ENCODE assay signal across 16 cellular contexts in genomic region chr22:46328066-46328465, GRCh38. TPM values are rescaled to one million over a fixed set of nuclear protein-coding genes. Genes with fewer than 3 reads are reported as not detected.
DNase-seq lines count a peak whose midpoint lies in the region; ATAC-seq and TF ChIP-seq lines count a peak whose summit lies in the region.
"Had no signal": no experiment of that assay in that cellular context is flagged by ENCODE, and none has a peak within 500 bp of the region (broad histone marks: within the 10 kb centered on the region; RNA-seq: fewer than 3 reads in every experiment).

No MANE protein-coding gene starts in this region.

- H3K4me1 Mint-ChIP-seq in chondrocyte (ENCODE audit: low read depth): no peaks in the 10 kb centered on the region
- no peaks in the 10 kb centered on the region for H3K4me1 Mint-ChIP-seq in nephron progenitor cell
- H3K4me1 Mint-ChIP-seq in CD14-positive monocyte: no peaks in the 10 kb centered on the region
- H3K4me1 Mint-ChIP-seq in naive thymus-derived CD8-positive, alpha-beta T cell: no peaks in the 10 kb centered on the region
- no peaks in the 10 kb centered on the region for H3K4me1 Mint-ChIP-seq in activated T-cell treated with anti-CD3 and anti-CD28 coated beads, Interleukin-2, amount 50 U/mL, for 24 hours (ENCODE audit: low read depth)
- H3K4me1 Mint-ChIP-seq: CD4-positive, CD25-positive, alpha-beta regulatory T cell had no signal

- no peak overlapping the region for H4K91ac ChIP-seq in IMR-90 (ENCODE audit: insufficient read depth, low read depth, low read length)

- in situ Hi-C loops in IMR-90 (cut with MboI; ENCODE audit: low sequenced_read_pairs): no loop called here

- H3K4me1 ChIP-seq in IMR-90 (ENCODE audit: control insufficient read depth, insufficient read depth, low read length): no peaks in the 10 kb centered on the region

- no peak overlapping the region for H3K56ac ChIP-seq in IMR-90 (ENCODE audit: extremely low read depth, insufficient read depth, low read length)

- H3K9me3 ChIP-seq in IMR-90 (ENCODE audit: control insufficient read depth, insufficient read depth, low read length): no peaks in the 10 kb centered on the region
- H3K9me3 ChIP-seq: Caco-2 had no signal

- peaks cover 27% of the 10 kb centered on the region for H3K36me3 ChIP-seq in IMR-90 (ENCODE audit: control insufficient read depth, insufficient read depth, low read length)

- H2AK9ac ChIP-seq in IMR-90 (replicated peaks; ENCODE audit: low read depth, low read length, poor library complexity): peak overlapping the region; percentile 55

- TF ChIP-seq CTCF in IMR-90 (conservative IDR thresholded peaks at IDR 0.05; ENCODE audit: low read depth, low read length) (no peak), chondrocyte (IDR thresholded peaks at IDR 0.05) (no peak), nephron progenitor cell (IDR thresholded peaks at IDR 0.05) (no peak), CD14-positive monocyte (IDR thresholded peaks at IDR 0.05) (no peak)

- H3K27ac ChIP-seq in IMR-90 (ENCODE audit: insufficient read depth, low read length): no peak overlapping the region
- H3K27ac ChIP-seq: GM23248 had no signal

- no peak overlapping the region for H4K5ac ChIP-seq in IMR-90 (ENCODE audit: low read depth, low read length)

- H3K4me3 Mint-ChIP-seq in chondrocyte (ENCODE audit: unreplicated experiment): no peak overlapping the region
- H3K4me3 Mint-ChIP-seq in nephron progenitor cell: no peak overlapping the region
- H3K4me3 Mint-ChIP-seq in CD14-positive monocyte: no peak overlapping the region
- H3K4me3 Mint-ChIP-seq in naive thymus-derived CD8-positive, alpha-beta T cell: no peak overlapping the region
- no peak overlapping the region for H3K4me3 Mint-ChIP-seq in activated T-cell treated with anti-CD3 and anti-CD28 coated beads, Interleukin-2, amount 50 U/mL, for 24 hours
- H3K4me3 Mint-ChIP-seq: CD4-positive, CD25-positive, alpha-beta regulatory T cell; CD8-positive, alpha-beta T cell had no signal

- H3K18ac ChIP-seq in IMR-90 (ENCODE audit: low read depth, low read length): no peak overlapping the region

- no peak for TF ChIP-seq POLR2A in IMR-90 (IDR thresholded peaks at IDR 0.05; ENCODE audit: low read depth, low read length)

- intact Hi-C loops in IMR-90 (cut with micrococcal nuclease) (no loop called here), CD14-positive monocyte (cut with micrococcal nuclease) (no loop called here)

- H3K9ac ChIP-seq in IMR-90 (ENCODE audit: low read depth, low read length): no peak overlapping the region
- H3K9ac ChIP-seq: GM23248 had no signal

- no peak overlapping the region for H3K4me3 ChIP-seq in IMR-90 (ENCODE audit: insufficient read depth, low read depth, low read length)
- H3K4me3 ChIP-seq: GM12878, GM23248 had no signal

- H2AK5ac ChIP-seq in IMR-90 (ENCODE audit: low read depth, low read length): no peak overlapping the region

- no peak overlapping the region for H3K23ac ChIP-seq in IMR-90 (ENCODE audit: low read depth, low read length)

- no peaks in the 10 kb centered on the region for H3K27me3 ChIP-seq in IMR-90 (ENCODE audit: control insufficient read depth, insufficient read depth, low read length)

- no TSS peak for BruUV-seq in IMR-90 (replicated peaks; lab: Mats Ljungman, UMichigan)

- H4K20me1 ChIP-seq in IMR-90 (ENCODE audit: insufficient read depth, low read length): no peaks in the 10 kb centered on the region

- no peak overlapping the region for H2BK15ac ChIP-seq in IMR-90 (ENCODE audit: low read depth, low read length)

- no peak overlapping the region for H2BK20ac ChIP-seq in IMR-90 (ENCODE audit: low read depth, low read length)

- no peaks in the 10 kb centered on the region; the same call in 1 of the 2 replicates for H3K9me1 ChIP-seq in IMR-90 (ENCODE audit: insufficient read depth, low read length)

- no peak overlapping the region for H3K14ac ChIP-seq in IMR-90 (replicated peaks; ENCODE audit: low read depth, low read length)

- peaks cover 5 to 9% of the 10 kb centered on the region in 2 experiments; a peak in 3 of 4 replicates for H3K79me1 ChIP-seq in IMR-90 (ENCODE audit: low read depth in 1 of 2, low read length in 2 of 2)

- dilution Hi-C loops in IMR-90 (cut with HindIII; ENCODE audit: low sequenced_read_pairs, unreplicated experiment): no loop called here

- ATAC-seq in IMR-90 (ENCODE audit: low read depth): no peak
- no peak for ATAC-seq in naive thymus-derived CD8-positive, alpha-beta T cell
- ATAC-seq: CD8-positive, alpha-beta T cell; GM12878 had no signal

- CTCF ChIA-PET in IMR-90 (lab: Yijun Ruan, JAX): no interaction called here

- no peak overlapping the region for H3K4ac ChIP-seq in IMR-90 (ENCODE audit: low read depth, low read length)

- no peak overlapping the region for H2BK5ac ChIP-seq in IMR-90 (ENCODE audit: low read depth, low read length, poor library complexity, severe bottlenecking)

- DNase-seq in IMR-90: no peak
- DNase-seq in chondrocyte (ENCODE audit: low spot score): peak; percentile 47
- no peak for DNase-seq in nephron progenitor cell
- no peak for DNase-seq in CD14-positive monocyte (ENCODE audit: low spot score)
- DNase-seq in naive thymus-derived CD8-positive, alpha-beta T cell: no peak
- DNase-seq in activated T-cell treated with anti-CD3 and anti-CD28 coated beads, Interleukin-2, amount 50 U/mL, for 24 hours: no peak
- DNase-seq: C1 segment of cervical spinal cord; Caco-2; CD4-positive, CD25-positive, alpha-beta regulatory T cell; CD8-positive, alpha-beta T cell; DMS153; DND-41; GM23248; H7; HCEC 1CT had no signal

- no peak overlapping the region for H2AFZ ChIP-seq in IMR-90 (replicated peaks; ENCODE audit: low read length, poor library complexity)
- H2AFZ ChIP-seq: GM23248 had no signal

- H3K27ac Mint-ChIP-seq in chondrocyte (ENCODE audit: unreplicated experiment): no peak overlapping the region
- peak overlapping the region; percentile 80 for H3K27ac Mint-ChIP-seq in nephron progenitor cell
- H3K27ac Mint-ChIP-seq in CD14-positive monocyte: no peak overlapping the region
- H3K27ac Mint-ChIP-seq in naive thymus-derived CD8-positive, alpha-beta T cell: no peak overlapping the region
- H3K27ac Mint-ChIP-seq in activated T-cell treated with anti-CD3 and anti-CD28 coated beads, Interleukin-2, amount 50 U/mL, for 24 hours: no peak overlapping the region
- H3K27ac Mint-ChIP-seq: CD8-positive, alpha-beta T cell had no signal

- H3K36me3 Mint-ChIP-seq in chondrocyte (ENCODE audit: low read depth) (no peaks in the 10 kb centered on the region), nephron progenitor cell (ENCODE audit: low read depth) (peaks cover 32% of the 10 kb centered on the region), CD14-positive monocyte (peaks cover 58 to 95% of the 10 kb centered on the region in 2 donors)
- H3K36me3 Mint-ChIP-seq in naive thymus-derived CD8-positive, alpha-beta T cell: no peaks in the 10 kb centered on the region
- peaks cover 73% of the 10 kb centered on the region for H3K36me3 Mint-ChIP-seq in activated T-cell treated with anti-CD3 and anti-CD28 coated beads, Interleukin-2, amount 50 U/mL, for 24 hours (ENCODE audit: low read depth)
- H3K36me3 Mint-ChIP-seq: CD4-positive, CD25-positive, alpha-beta regulatory T cell; CD8-positive, alpha-beta T cell had no signal

- no peaks in the 10 kb centered on the region for H3K9me3 Mint-ChIP-seq in chondrocyte (ENCODE audit: low read depth)
- no peaks in the 10 kb centered on the region for H3K9me3 Mint-ChIP-seq in nephron progenitor cell
- no peaks in the 10 kb centered on the region for H3K9me3 Mint-ChIP-seq in CD14-positive monocyte
- H3K9me3 Mint-ChIP-seq in naive thymus-derived CD8-positive, alpha-beta T cell: no peaks in the 10 kb centered on the region
- no peaks in the 10 kb centered on the region for H3K9me3 Mint-ChIP-seq in activated T-cell treated with anti-CD3 and anti-CD28 coated beads, Interleukin-2, amount 50 U/mL, for 24 hours
- H3K9me3 Mint-ChIP-seq: CD4-positive, CD25-positive, alpha-beta regulatory T cell; CD8-positive, alpha-beta T cell had no signal

- 100% methylated on average over 1 of the region's 12 CpGs; no CpG with 5 or more reads in 1 of the 2 experiments for WGBS in IMR-90 (ENCODE audit: extremely low coverage in 2 of 2, insufficient read length in 1 of 2), 2 experiments

- no peak for TF ChIP-seq RAD21 in IMR-90 (IDR thresholded peaks at IDR 0.05; ENCODE audit: low read length)

- POLR2A ChIA-PET in IMR-90 (lab: Charles Lee; ENCODE audit: unreplicated experiment): no interaction called here
- POLR2A ChIA-PET in naive thymus-derived CD8-positive, alpha-beta T cell (lab: Charles Lee): no interaction called here

- H3K4me2 ChIP-seq in IMR-90 (ENCODE audit: low read depth, low read length): no peak overlapping the region

- H2BK120ac ChIP-seq in IMR-90 (ENCODE audit: low read depth, low read length): no peak overlapping the region

- H3K27me3 Mint-ChIP-seq in chondrocyte (ENCODE audit: low read depth): no peaks in the 10 kb centered on the region
- peaks cover 2% of the 10 kb centered on the region for H3K27me3 Mint-ChIP-seq in nephron progenitor cell (ENCODE audit: low read depth, poor library complexity)
- H3K27me3 Mint-ChIP-seq in CD14-positive monocyte (ENCODE audit: low read depth in 3 of 3): peaks cover 0 to 2% (median 0%) of the 10 kb centered on the region in 3 donors
- no peaks in the 10 kb centered on the region for H3K27me3 Mint-ChIP-seq in naive thymus-derived CD8-positive, alpha-beta T cell
- H3K27me3 Mint-ChIP-seq in activated T-cell treated with anti-CD3 and anti-CD28 coated beads, Interleukin-2, amount 50 U/mL, for 24 hours: no peaks in the 10 kb centered on the region
- H3K27me3 Mint-ChIP-seq: CD4-positive, CD25-positive, alpha-beta regulatory T cell had no signal

- no peak overlapping the region for H4K8ac ChIP-seq in IMR-90 (ENCODE audit: low read depth in 2 of 2, low read length in 2 of 2)

TF ChIP-seq in IMR-90, 13 proteins besides CTCF, POLR2A, EP300 and RAD21 (continues in another document):
- no peak for TF ChIP-seq FOS (IDR thresholded peaks at IDR 0.05; ENCODE audit: low read depth, low read length)
- no peak for TF ChIP-seq SMC3 (IDR thresholded peaks at IDR 0.05; ENCODE audit: low read depth, low read length)

RNA-seq across cellular contexts. Expression of gene TRMU, which starts 7.4 kb away (rescaled TPM):
- 19.0 and 21.7 TPM in 2 replicates for total RNA-seq in IMR-90 (2012; rRNA removed)
- polyA plus RNA-seq in IMR-90 (2012; rRNA removed): 32.7 and 36.4 TPM in 2 replicates
- polyA plus RNA-seq in IMR-90 (2012; cell fraction: cytosol; rRNA removed): 20.9 and 21.6 TPM in 2 replicates
- polyA plus RNA-seq in IMR-90 (2012; cell fraction: nucleus; rRNA removed; ENCODE audit: low replicate concordance): 124 and 170 TPM in 2 replicates
- total RNA-seq in chondrocyte: 26.5 to 39.2 TPM (median 27.3 TPM) in 3 replicates
- polyA plus RNA-seq in CD14-positive monocyte: 1 to 10 TPM; 4.7 to 5.6 TPM
- 10 to 100 TPM; 88.2 to 91.7 TPM for total RNA-seq in naive thymus-derived CD8-positive, alpha-beta T cell
- 10 to 100 TPM; 14.6 to 17.3 (median 15.5) TPM for polyA plus RNA-seq in naive thymus-derived CD8-positive, alpha-beta T cell

RNA-seq across cellular contexts. Expression of gene GTSE1, which starts 31.4 kb away (rescaled TPM):
- total RNA-seq in IMR-90 (2012; rRNA removed) (5.8 and 5.9 TPM in 2 replicates), chondrocyte (7.2 to 8.2 TPM (median 7.3 TPM) in 3 replicates)
- polyA plus RNA-seq in IMR-90 (2012; rRNA removed) (15.6 and 17.1 TPM in 2 replicates), CD14-positive monocyte (not detected)
- 7.3 and 8.7 TPM in 2 replicates for polyA plus RNA-seq in IMR-90 (2012; cell fraction: cytosol; rRNA removed)
- polyA plus RNA-seq in IMR-90 (2012; cell fraction: nucleus; rRNA removed; ENCODE audit: low replicate concordance): 25.4 and 35.2 TPM in 2 replicates
- under 1 TPM; 0.30 to 0.68 TPM for total RNA-seq in naive thymus-derived CD8-positive, alpha-beta T cell
- not detected for polyA plus RNA-seq in naive thymus-derived CD8-positive, alpha-beta T cell
